Comparison of ENCODE assay signal across 24 cellular contexts in the genomic region with DNA sequence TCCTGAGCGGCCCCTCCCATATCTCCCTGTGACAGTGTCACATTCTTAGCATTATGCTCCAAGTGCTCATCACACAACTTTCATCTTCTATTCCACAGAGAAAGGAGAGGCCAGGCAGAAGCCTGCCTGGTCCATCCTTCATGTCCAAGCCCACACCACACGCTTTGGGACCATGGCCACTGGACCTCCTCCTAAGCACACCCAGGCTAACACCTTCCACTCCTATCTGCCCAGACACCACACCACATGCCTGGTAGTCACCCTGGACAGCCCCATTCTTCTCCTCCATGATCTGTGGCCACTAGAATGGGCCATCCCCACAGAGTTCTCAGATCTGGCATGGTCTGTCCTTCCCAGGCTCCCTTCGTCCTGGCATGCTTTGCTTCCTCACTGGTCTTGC.
"Had no signal": no experiment of that assay in that cellular context is flagged by ENCODE, and none has a peak within 500 bp of the region (broad histone marks: within the 10 kb centered on the region; RNA-seq: fewer than 3 reads in every experiment).

No MANE protein-coding gene starts in this region.

- H3K9ac ChIP-seq: SK-N-SH had no signal

- H3K4me1 ChIP-seq: foreskin keratinocyte, left lung, suprapubic skin, transverse colon had no signal

- DNase-seq: activated CD4-positive, alpha-beta T cell treated with anti-CD3 and anti-CD28 coated beads for 48 hours; activated CD8-positive, alpha-beta memory T cell treated with anti-CD3 and anti-CD28 coated beads for 24 hours; activated naive CD4-positive, alpha-beta T cell treated with Interleukin-2 at 50 U/mL for 16 hours; activated naive CD8-positive, alpha-beta T cell treated with anti-CD3 and anti-CD28 coated beads, Interleukin-2, amount 50 U/mL, for 24 hours; anterior cingulate cortex; brain microvascular endothelial cell; cerebellar nuclear complex; effector memory CD8-positive, alpha-beta T cell; foreskin keratinocyte; left lung; retina; SK-N-SH; stimulated activated CD4-positive, alpha-beta T cell treated with anti-CD3 and anti-CD28 coated beads, Interleukin-12 subunit alpha, Interleukin-12 subunit beta, amount 100 ng/mL, for 4 hours; stimulated activated CD4-positive, alpha-beta T cell treated with anti-CD3 and anti-CD28 coated beads, Interleukin-1b, Interleukin-23, amount 100 ng/mL, for 48 hours; stimulated activated CD8-positive, alpha-beta memory T cell treated with anti-CD3 and anti-CD28 coated beads, Interleukin-4, amount 100 ng/mL, for 48 hours; T-cell; transverse colon had no signal

- H3K4me3 Mint-ChIP-seq: activated naive CD8-positive, alpha-beta T cell treated with anti-CD3 and anti-CD28 coated beads, Interleukin-2, amount 50 U/mL, for 24 hours; dendritic cell treated with granulocyte-macrophage colony-stimulating factor and Interleukin-4, amounts not matched to agents 40 ng/mL and 50 ng/mL, for 4 days; effector memory CD8-positive, alpha-beta T cell; mesothelial cell of epicardium; stimulated activated naive CD8-positive, alpha-beta T cell treated with anti-CD3 and anti-CD28 coated beads, Interleukin-15, Interleukin-2, amounts not matched to agents 100 ng/mL and 50 ng/mL, for 24 hours; T-cell; WTC11 had no signal

- H2AFZ ChIP-seq: hepatocyte had no signal

- H3K4me1 Mint-ChIP-seq: activated naive CD8-positive, alpha-beta T cell treated with anti-CD3 and anti-CD28 coated beads, Interleukin-2, amount 50 U/mL, for 24 hours; mesothelial cell of epicardium; T-cell; WTC11 had no signal

- H3K4me3 ChIP-seq: hepatocyte, left lung, suprapubic skin, transverse colon had no signal

- H3K27ac ChIP-seq: brain microvascular endothelial cell, foreskin keratinocyte, hepatocyte, left lung, suprapubic skin, transverse colon had no signal

- H3K27ac Mint-ChIP-seq: activated naive CD8-positive, alpha-beta T cell treated with anti-CD3 and anti-CD28 coated beads, Interleukin-2, amount 50 U/mL, for 24 hours; dendritic cell treated with granulocyte-macrophage colony-stimulating factor and Interleukin-4, amounts not matched to agents 40 ng/mL and 50 ng/mL, for 4 days; effector memory CD8-positive, alpha-beta T cell; mesothelial cell of epicardium; stimulated activated naive CD8-positive, alpha-beta T cell treated with anti-CD3 and anti-CD28 coated beads, Interleukin-15, Interleukin-2, amounts not matched to agents 100 ng/mL and 50 ng/mL, for 24 hours; T-cell; WTC11 had no signal

- H3K9me3 ChIP-seq: left lung, SK-N-SH, suprapubic skin, transverse colon had no signal

- H3K27me3 Mint-ChIP-seq: activated naive CD8-positive, alpha-beta T cell treated with anti-CD3 and anti-CD28 coated beads, Interleukin-2, amount 50 U/mL, for 24 hours; dendritic cell treated with granulocyte-macrophage colony-stimulating factor and Interleukin-4, amounts not matched to agents 40 ng/mL and 50 ng/mL, for 4 days; effector memory CD8-positive, alpha-beta T cell; stimulated activated naive CD8-positive, alpha-beta T cell treated with anti-CD3 and anti-CD28 coated beads, Interleukin-15, Interleukin-2, amounts not matched to agents 100 ng/mL and 50 ng/mL, for 24 hours; T-cell had no signal

- FAIRE-seq: keratinocyte had no signal

- ATAC-seq: activated naive CD8-positive, alpha-beta T cell treated with anti-CD3 and anti-CD28 coated beads, Interleukin-2, amount 50 U/mL, for 24 hours; effector memory CD8-positive, alpha-beta T cell; foreskin keratinocyte; left lung; T-cell; WTC11 had no signal

- H3K9me3 Mint-ChIP-seq: activated naive CD8-positive, alpha-beta T cell treated with anti-CD3 and anti-CD28 coated beads, Interleukin-2, amount 50 U/mL, for 24 hours; dendritic cell treated with granulocyte-macrophage colony-stimulating factor and Interleukin-4, amounts not matched to agents 40 ng/mL and 50 ng/mL, for 4 days; effector memory CD8-positive, alpha-beta T cell; mesothelial cell of epicardium; stimulated activated naive CD8-positive, alpha-beta T cell treated with anti-CD3 and anti-CD28 coated beads, Interleukin-15, Interleukin-2, amounts not matched to agents 100 ng/mL and 50 ng/mL, for 24 hours; T-cell; WTC11 had no signal

- H3K79me2 ChIP-seq: hepatocyte had no signal

- H3K4me2 ChIP-seq: hepatocyte, SK-N-SH had no signal

- H3K27me3 ChIP-seq: brain microvascular endothelial cell, foreskin keratinocyte, hepatocyte, left lung, suprapubic skin, transverse colon had no signal
